Comparison of ENCODE assay signal across 8 cellular contexts in the genomic region with DNA sequence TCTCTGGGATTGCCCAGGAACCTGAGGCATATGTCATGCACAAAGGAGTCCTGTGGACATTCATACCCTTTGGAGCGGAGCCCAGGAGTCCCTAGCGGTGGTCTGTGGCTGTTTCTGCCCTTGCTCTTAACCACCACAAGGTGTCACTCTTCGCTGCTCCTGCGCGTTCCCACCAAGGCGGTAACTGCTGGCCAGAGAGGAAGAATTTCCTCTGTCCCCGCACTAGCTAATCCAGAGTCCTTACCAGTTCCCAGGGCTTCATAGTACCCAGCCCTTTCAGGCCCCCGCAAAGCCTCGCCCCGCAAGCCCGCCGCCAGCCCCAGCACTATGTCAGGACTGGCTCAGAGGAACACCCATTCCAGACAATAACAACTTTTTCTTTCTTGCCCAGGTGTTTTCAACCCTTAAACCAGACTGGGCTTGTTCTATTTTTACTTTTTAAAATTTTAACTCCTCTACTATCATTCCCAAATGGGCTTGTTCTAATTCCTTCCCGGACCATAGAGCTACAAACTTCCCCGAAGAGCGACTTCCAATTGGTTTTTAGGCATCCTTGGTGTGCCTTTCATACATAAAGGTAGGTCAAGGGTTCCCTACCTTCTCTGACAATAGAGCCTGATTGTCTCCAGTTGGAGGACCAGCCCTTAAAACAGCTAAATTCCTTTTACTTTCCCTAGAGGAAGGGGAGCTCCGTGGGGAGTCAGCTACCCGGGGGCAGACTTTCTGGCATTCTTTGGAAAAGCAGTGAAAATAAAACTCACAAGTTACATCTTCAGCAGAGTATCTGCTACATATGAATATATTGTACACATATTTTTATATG. TPM values are rescaled to one million over a fixed set of nuclear protein-coding genes. Genes with fewer than 3 reads are reported as not detected.
DNase-seq lines count a peak whose midpoint lies in the region; ATAC-seq and TF ChIP-seq lines count a peak whose summit lies in the region.

No MANE protein-coding gene starts in this region.

- no peaks in the 10 kb centered on the region for H3K36me3 ChIP-seq in MM.1S (replicated peaks; ENCODE audit: insufficient read depth, low read length)
- no peaks in the 10 kb centered on the region for H3K36me3 ChIP-seq in neural progenitor cell
- H3K36me3 ChIP-seq in stomach smooth muscle (ENCODE audit: control insufficient read depth in 2 of 2, insufficient read depth in 2 of 2, low read length in 2 of 2): no peaks in the 10 kb centered on the region

- ATAC-seq in GM21717 (IDR thresholded peaks at IDR 0.05; ENCODE audit: unreplicated experiment) (peak; percentile 61), foreskin keratinocyte (peak; percentile 90)
- peak; percentile 99 for ATAC-seq in activated T-helper 17 cell treated with anti-CD3 and anti-CD28 coated beads, Interleukin-2, amount 50 U/mL, for 72 hours (replicated peaks)

- H3K4me1 Mint-ChIP-seq in activated T-helper 17 cell treated with anti-CD3 and anti-CD28 coated beads, Interleukin-2, amount 50 U/mL, for 72 hours: peaks cover 5% of the 10 kb centered on the region
- H3K4me1 Mint-ChIP-seq in neural progenitor cell: peaks cover 20% of the 10 kb centered on the region

- TF ChIP-seq CTCF in MM.1S (IDR thresholded peaks at IDR 0.05; ENCODE audit: low read length): peak; percentile 99
- peak; percentile 99 for TF ChIP-seq CTCF in foreskin keratinocyte (conservative IDR thresholded peaks at IDR 0.05)
- peak; percentile 100 for TF ChIP-seq CTCF in neural progenitor cell (IDR thresholded peaks at IDR 0.05)

- no peaks in the 10 kb centered on the region for H3K27me3 ChIP-seq in MM.1S (replicated peaks; ENCODE audit: insufficient read depth, low read length)
- H3K27me3 ChIP-seq in foreskin keratinocyte: no peaks in the 10 kb centered on the region
- no peaks in the 10 kb centered on the region for H3K27me3 ChIP-seq in neural progenitor cell
- H3K27me3 ChIP-seq in stomach smooth muscle (ENCODE audit: control insufficient read depth in 1 of 2, insufficient read depth in 2 of 2, low read length in 2 of 2): no peaks in the 10 kb centered on the region

- H3K9me2 ChIP-seq in MM.1S (replicated peaks; ENCODE audit: insufficient read depth, low read length): no peaks in the 10 kb centered on the region

- H3K27ac ChIP-seq in MM.1S (ENCODE audit: low read length) (no peak overlapping the region), foreskin keratinocyte (no peak overlapping the region), neural progenitor cell (no peak overlapping the region), stomach smooth muscle (ENCODE audit: low read length) (no peak overlapping the region)

- H3K79me2 ChIP-seq in MM.1S (ENCODE audit: low read length) (no peaks in the 10 kb centered on the region), neural progenitor cell (ENCODE audit: low read depth) (no peaks in the 10 kb centered on the region)

- DNase-seq in COR-L47 (lab: John Stamatoyannopoulos, UW) (peak; percentile 84), MM.1S (peak; percentile 73), SHP77 (lab: John Stamatoyannopoulos, UW) (peak; percentile 79 to 81), foreskin keratinocyte (peak; percentile 54 to 79), neural progenitor cell (ENCODE audit: low spot score) (peak; percentile 94)

- H2AFZ ChIP-seq in MM.1S (ENCODE audit: low read length): peak overlapping the region; percentile 57; the same call in 1 of the 2 replicates
- H2AFZ ChIP-seq in neural progenitor cell (replicated peaks): peak overlapping the region; percentile 91

- peak overlapping the region; percentile 65 for H3K4me2 ChIP-seq in MM.1S (ENCODE audit: low read depth, low read length)
- peak overlapping the region; percentile 71 for H3K4me2 ChIP-seq in neural progenitor cell

- H3K36me3 Mint-ChIP-seq in activated T-helper 17 cell treated with anti-CD3 and anti-CD28 coated beads, Interleukin-2, amount 50 U/mL, for 72 hours (ENCODE audit: low read depth): no peaks in the 10 kb centered on the region
- H3K36me3 Mint-ChIP-seq in neural progenitor cell: no peaks in the 10 kb centered on the region

- H3K9me3 Mint-ChIP-seq in activated T-helper 17 cell treated with anti-CD3 and anti-CD28 coated beads, Interleukin-2, amount 50 U/mL, for 72 hours: no peaks in the 10 kb centered on the region
- no peaks in the 10 kb centered on the region for H3K9me3 Mint-ChIP-seq in neural progenitor cell

- no peaks in the 10 kb centered on the region for H3F3A ChIP-seq in MM.1S (ENCODE audit: insufficient read depth, low read length)
- H3F3A ChIP-seq in neural progenitor cell (ENCODE audit: low read depth): peaks cover 39% of the 10 kb centered on the region

- H3K27me3 Mint-ChIP-seq in activated T-helper 17 cell treated with anti-CD3 and anti-CD28 coated beads, Interleukin-2, amount 50 U/mL, for 72 hours: peaks cover 3% of the 10 kb centered on the region
- peaks cover 4% of the 10 kb centered on the region for H3K27me3 Mint-ChIP-seq in neural progenitor cell (ENCODE audit: insufficient read depth, low read depth)

- H3K9ac ChIP-seq in MM.1S (ENCODE audit: low read length) (peak overlapping the region; percentile 11; the same call in 1 of the 2 replicates), neural progenitor cell (no peak overlapping the region), stomach smooth muscle (ENCODE audit: low read length in 2 of 2) (peak overlapping the region; percentile 28 to 55)

- peak overlapping the region; percentile 19 for H3K4me3 Mint-ChIP-seq in activated T-helper 17 cell treated with anti-CD3 and anti-CD28 coated beads, Interleukin-2, amount 50 U/mL, for 72 hours
- peak overlapping the region; percentile 65 for H3K4me3 Mint-ChIP-seq in neural progenitor cell

- peak overlapping the region; percentile 7 for H3K27ac Mint-ChIP-seq in activated T-helper 17 cell treated with anti-CD3 and anti-CD28 coated beads, Interleukin-2, amount 50 U/mL, for 72 hours
- no peak overlapping the region for H3K27ac Mint-ChIP-seq in neural progenitor cell

- H3K4me1 ChIP-seq in MM.1S (ENCODE audit: low read length) (0 out of 2 replicates have a peak, but pooled peaks cover 3% of the 10 kb centered on the region), foreskin keratinocyte (peaks cover 11% of the 10 kb centered on the region), neural progenitor cell (peaks cover 19% of the 10 kb centered on the region), stomach smooth muscle (ENCODE audit: control insufficient read depth, insufficient read depth, low read length) (peaks cover 18% of the 10 kb centered on the region)

- H3K4me3 ChIP-seq in MM.1S (ENCODE audit: low read length) (peak overlapping the region; percentile 31; the same call in 1 of the 2 replicates), neural progenitor cell (peak overlapping the region; percentile 32), stomach smooth muscle (ENCODE audit: low read length in 2 of 2) (peak overlapping the region; percentile 12 to 49)

- H4K20me1 ChIP-seq in MM.1S (ENCODE audit: insufficient read depth, low read length) (no peaks in the 10 kb centered on the region), neural progenitor cell (ENCODE audit: low read depth) (no peaks in the 10 kb centered on the region)

- no peaks in the 10 kb centered on the region for H3K9me3 ChIP-seq in MM.1S (replicated peaks; ENCODE audit: insufficient read depth, low read length)
- H3K9me3 ChIP-seq in neural progenitor cell (ENCODE audit: low read depth): no peaks in the 10 kb centered on the region
- H3K9me3 ChIP-seq in stomach smooth muscle (ENCODE audit: control insufficient read depth in 2 of 2, low read length in 2 of 2): no peaks in the 10 kb centered on the region

RNA-seq across cellular contexts. Expression of gene ZNF774, which starts 31.8 kb away (rescaled TPM):
- under 1 TPM; 0.69 to 0.82 TPM for total RNA-seq in activated T-helper 17 cell treated with anti-CD3 and anti-CD28 coated beads, Interleukin-2, amount 50 U/mL, for 72 hours
- total RNA-seq in foreskin keratinocyte (1.9 and 2.2 TPM in 2 replicates), neural progenitor cell (ENCODE audit: low replicate concordance) (1.9 and 8.3 TPM in 2 replicates)
- 0.81 and 1.1 TPM in 2 replicates for polyA plus RNA-seq in foreskin keratinocyte

RNA-seq across cellular contexts. Expression of gene NGRN, which starts 54.8 kb away (rescaled TPM):
- total RNA-seq in activated T-helper 17 cell treated with anti-CD3 and anti-CD28 coated beads, Interleukin-2, amount 50 U/mL, for 72 hours: 10 to 100 TPM; 22.4 to 31.1 TPM
- 48.6 and 52.0 TPM in 2 replicates for total RNA-seq in foreskin keratinocyte
- polyA plus RNA-seq in foreskin keratinocyte: 45.4 and 51.5 TPM in 2 replicates
- 47.8 and 66.8 TPM in 2 replicates for total RNA-seq in neural progenitor cell (ENCODE audit: low replicate concordance)
